In the genomic region with DNA sequence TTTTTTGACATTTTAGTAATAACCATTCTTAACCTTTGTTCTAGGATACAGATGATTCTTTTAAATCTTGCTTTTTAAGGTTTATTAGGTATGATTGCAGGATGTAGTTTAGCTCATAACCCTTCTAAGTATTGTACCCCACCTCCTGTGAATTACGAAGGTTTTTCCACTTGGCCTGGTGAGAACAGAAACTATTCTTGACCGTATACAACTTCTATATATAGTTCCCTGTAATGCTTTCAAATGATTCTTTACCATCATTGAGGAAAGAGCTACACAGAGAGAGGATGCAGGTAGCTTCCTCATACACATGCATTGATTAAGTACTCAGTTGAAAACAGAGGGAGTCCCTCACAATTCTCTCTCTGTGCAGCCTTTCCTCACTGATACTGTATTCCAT, we compare ENCODE assay signal across 18 cellular contexts.
A peak's percentile ranks its signal among the peaks of the same experiment; 100 is the strongest.
DNase-seq lines count a peak whose midpoint lies in the region; ATAC-seq and TF ChIP-seq lines count a peak whose summit lies in the region.
"Had no signal": no experiment of that assay in that cellular context is flagged by ENCODE, and none has a peak within 500 bp of the region (broad histone marks: within the 10 kb centered on the region; RNA-seq: fewer than 3 reads in every experiment).

No MANE protein-coding gene starts in this region.

- in situ Hi-C loops in GM13977 (cut with MboI; ENCODE audit: low pct_unique_long_range_greater_than_20kb, low sequenced_read_pairs, unreplicated experiment), result no loop called here

- no peak for TF ChIP-seq CTCF in GM13977 (IDR thresholded peaks at IDR 0.05; ENCODE audit: extremely low read depth, insufficient read depth, missing control alignments)

- peak; percentile 20 for DNase-seq in GM13977 (ENCODE audit: low spot score)
- DNase-seq in SIG-M5 treated with dmso at 0.1 percent for 504 hours (lab: John Stamatoyannopoulos, UW; ENCODE audit: unreplicated experiment), result no peak
- no peak for DNase-seq in NCI-H2227 treated with DMSO at 0.1 percent for 48 hours (lab: John Stamatoyannopoulos, UW)
- no peak for DNase-seq in NCI-H2196 treated with DMSO at 0.1 percent for 48 hours (lab: John Stamatoyannopoulos, UW; ENCODE audit: unreplicated experiment)
- DNase-seq in iPS-NIHi11 (ENCODE audit: low spot score), result no peak
- DNase-seq: activated CD4-positive, alpha-beta T cell treated with anti-CD3 and anti-CD28 coated beads, Interleukin-2, amount 10 ng/mL, durations not matched to agents 24 days and 14 days; activated T-cell treated with anti-CD3 and anti-CD28 coated beads, Interleukin-2, amount 50 U/mL, for 72 hours; left lung; naive B cell; NCI-H1436 treated with DMSO at 0.1 percent for 48 hours; NCI-H510A; RPMI8226; T-helper 2 cell had no signal

- ATAC-seq in GM19463 (IDR thresholded peaks at IDR 0.05; ENCODE audit: unreplicated experiment) (peak; percentile 54), HG02840 (IDR thresholded peaks at IDR 0.05; ENCODE audit: low FRiP score, unreplicated experiment) (peak; percentile 58), HG03520 (IDR thresholded peaks at IDR 0.05; ENCODE audit: unreplicated experiment) (peak; percentile 77)
- ATAC-seq: activated T-cell treated with anti-CD3 and anti-CD28 coated beads, Interleukin-2, amount 50 U/mL, for 72 hours; esophagus mucosa; K562; left lung had no signal
